11 cellular contexts compared by ENCODE assay signal in genomic region chr3:15207836-15208504, GRCh38. TPM values are rescaled to one million over a fixed set of nuclear protein-coding genes. Genes with fewer than 3 reads are reported as not detected.
DNase-seq lines count a peak whose midpoint lies in the region; ATAC-seq and TF ChIP-seq lines count a peak whose summit lies in the region.
"Had no signal": no experiment of that assay in that cellular context is flagged by ENCODE, and none has a peak within 500 bp of the region (broad histone marks: within the 10 kb centered on the region; RNA-seq: fewer than 3 reads in every experiment).

No MANE protein-coding gene starts in this region.

- no peak for TF ChIP-seq RAD21 in SK-N-SH (IDR thresholded peaks at IDR 0.05; ENCODE audit: low read length)

- H3F3A ChIP-seq in SK-N-SH (replicated peaks; ENCODE audit: insufficient read depth): no peaks in the 10 kb centered on the region

- H2AK5ac ChIP-seq in neuronal stem cell (ENCODE audit: low read depth, low read length): no peak overlapping the region

- no peaks in the 10 kb centered on the region for H3K27me3 Mint-ChIP-seq in activated CD8-positive, alpha-beta T cell treated with anti-CD3 and anti-CD28 coated beads for 36 hours
- no peaks in the 10 kb centered on the region for H3K27me3 Mint-ChIP-seq in stimulated activated naive CD8-positive, alpha-beta T cell treated with anti-CD3 and anti-CD28 coated beads, Interleukin-15, amount 100 ng/mL, for 72 hours

- H3K27ac ChIP-seq in SK-N-SH (ENCODE audit: low read depth in 2 of 2, low read length in 1 of 2): no peak overlapping the region
- H3K27ac ChIP-seq in right cardiac atrium (ENCODE audit: low read length): peak overlapping the region; percentile 31
- H3K27ac ChIP-seq in neuronal stem cell (replicated peaks; ENCODE audit: low read length): no peak overlapping the region

- peaks cover 37% of the 10 kb centered on the region for H4K20me1 ChIP-seq in SK-N-SH (ENCODE audit: insufficient read depth)

- TF ChIP-seq CTCF in SK-N-SH (IDR thresholded peaks at IDR 0.05): no peak
- TF ChIP-seq CTCF in activated CD8-positive, alpha-beta T cell treated with anti-CD3 and anti-CD28 coated beads for 36 hours (IDR thresholded peaks at IDR 0.05): no peak

- peaks cover 28 to 38% of the 10 kb centered on the region in 2 experiments for H3K36me3 ChIP-seq in SK-N-SH (replicated peaks in 1 of 2; ENCODE audit: control insufficient read depth in 1 of 2, insufficient read depth in 2 of 2, low read length in 1 of 2)
- H3K36me3 ChIP-seq in neuronal stem cell (replicated peaks in 1 of 2; ENCODE audit: control insufficient read depth in 2 of 2, insufficient read depth in 2 of 2, low read length in 2 of 2): peaks cover 2 to 47% of the 10 kb centered on the region in 2 donors

- no peaks in the 10 kb centered on the region for H3K9me3 Mint-ChIP-seq in activated CD8-positive, alpha-beta T cell treated with anti-CD3 and anti-CD28 coated beads for 36 hours
- no peaks in the 10 kb centered on the region for H3K9me3 Mint-ChIP-seq in stimulated activated naive CD8-positive, alpha-beta T cell treated with anti-CD3 and anti-CD28 coated beads, Interleukin-15, amount 100 ng/mL, for 72 hours

- no peak overlapping the region for H3K18ac ChIP-seq in neuronal stem cell (ENCODE audit: low read length)

- H3K36me3 Mint-ChIP-seq in activated CD8-positive, alpha-beta T cell treated with anti-CD3 and anti-CD28 coated beads for 36 hours (ENCODE audit: low read depth): peaks cover 8% of the 10 kb centered on the region

- H3K9me2 ChIP-seq in SK-N-SH: no peaks in the 10 kb centered on the region

- intact Hi-C loops in activated CD8-positive, alpha-beta T cell treated with anti-CD3 and anti-CD28 coated beads for 36 hours (cut with micrococcal nuclease): loop anchor here (10.0 kb wide), 1 partner anchor 103 kb away; no protein-coding TSS in a partner anchor
- intact Hi-C loops in right cardiac atrium (cut with DNase I): loop anchor here in 3 of 4 donors (10.0 kb wide), 4 partner anchors 177 to 347 kb away; no protein-coding TSS in a partner anchor

- CTCF ChIA-PET in SK-N-SH (lab: Yijun Ruan, JAX): interaction anchor here (0.9 to 6.2 kb wide), 4 partner anchors 26 to 197 kb away, joined by 4 to 42 read pairs (median 4); no protein-coding TSS in a partner anchor
- CTCF ChIA-PET in activated CD8-positive, alpha-beta T cell treated with anti-CD3 and anti-CD28 coated beads for 36 hours (lab: Charles Lee): interaction anchor here (0.9 to 12.9 kb wide), 7 partner anchors 60 to 223 kb away, joined by 3 to 125 read pairs (median 3); no protein-coding TSS in a partner anchor

- no peak for TF ChIP-seq EP300 in SK-N-SH (IDR thresholded peaks at IDR 0.05; ENCODE audit: borderline replicate concordance in 1 of 2, low read depth in 1 of 2, low read length in 1 of 2)

- no peak for DNase-seq in SK-N-SH
- no peak for DNase-seq in activated CD8-positive, alpha-beta T cell treated with anti-CD3 and anti-CD28 coated beads for 36 hours
- no peak for DNase-seq in right cardiac atrium
- no peak for DNase-seq in stimulated activated naive CD8-positive, alpha-beta T cell treated with anti-CD3 and anti-CD28 coated beads, Interleukin-15, amount 100 ng/mL, for 72 hours
- DNase-seq in neuronal stem cell (ENCODE audit: low spot score): no peak
- DNase-seq in NCI-H1694 (lab: John Stamatoyannopoulos, UW): no peak
- DNase-seq: kidney glomerular epithelial cell; NCI-H1092; stimulated activated naive CD4-positive, alpha-beta T cell had no signal

- H2BK120ac ChIP-seq in neuronal stem cell (ENCODE audit: low read depth, low read length): no peak overlapping the region

- peaks cover 0 to 13% of the 10 kb centered on the region in 2 experiments; a peak in 3 of 4 replicates for H3K4me1 ChIP-seq in SK-N-SH (ENCODE audit: control insufficient read depth in 1 of 2, insufficient read depth in 2 of 2, low read depth in 1 of 2, low read length in 1 of 2)
- H3K4me1 ChIP-seq in right cardiac atrium (ENCODE audit: control insufficient read depth, insufficient read depth, low read length): no peaks in the 10 kb centered on the region
- peaks cover 0 to 7% of the 10 kb centered on the region in 2 donors for H3K4me1 ChIP-seq in neuronal stem cell (ENCODE audit: control insufficient read depth in 2 of 2, insufficient read depth in 1 of 2, low read depth in 1 of 2, low read length in 2 of 2)

- peak overlapping the region; percentile 88 for H3K4me2 ChIP-seq in SK-N-SH
- no peak overlapping the region for H3K4me2 ChIP-seq in neuronal stem cell (ENCODE audit: insufficient read depth, low read length, poor library complexity, severe bottlenecking)

- peak overlapping the region; percentile 89 for H3K9ac ChIP-seq in SK-N-SH
- no peak overlapping the region for H3K9ac ChIP-seq in neuronal stem cell (ENCODE audit: low read depth, low read length, poor library complexity)

- H3K4me3 Mint-ChIP-seq in activated CD8-positive, alpha-beta T cell treated with anti-CD3 and anti-CD28 coated beads for 36 hours: peak overlapping the region; percentile 78
- H3K4me3 Mint-ChIP-seq in stimulated activated naive CD8-positive, alpha-beta T cell treated with anti-CD3 and anti-CD28 coated beads, Interleukin-15, amount 100 ng/mL, for 72 hours: peak overlapping the region; percentile 54 to 86

- H2BK15ac ChIP-seq in neuronal stem cell (ENCODE audit: low read length): no peak overlapping the region

- ATAC-seq in SK-N-SH treated with all-trans-retinoic acid at 6 μM for 48 hours (no peak), right cardiac atrium (no peak), GM19463 (IDR thresholded peaks at IDR 0.05; ENCODE audit: unreplicated experiment) (no peak)
- no peak for ATAC-seq in activated CD8-positive, alpha-beta T cell treated with anti-CD3 and anti-CD28 coated beads for 36 hours
- ATAC-seq in stimulated activated naive CD8-positive, alpha-beta T cell treated with anti-CD3 and anti-CD28 coated beads, Interleukin-15, amount 100 ng/mL, for 72 hours: no peak

- peaks cover 3% of the 10 kb centered on the region for H3K79me1 ChIP-seq in neuronal stem cell (ENCODE audit: low read depth, low read length)

- H2AFZ ChIP-seq in SK-N-SH (ENCODE audit: low read depth): no peak overlapping the region
- H2AFZ ChIP-seq in neuronal stem cell (ENCODE audit: low read length): no peak overlapping the region

- H2BK5ac ChIP-seq in neuronal stem cell (ENCODE audit: low read length): no peak overlapping the region

- no peak overlapping the region for H4K8ac ChIP-seq in neuronal stem cell (ENCODE audit: low read depth, low read length)

- no peaks in the 10 kb centered on the region for H3K9me3 ChIP-seq in SK-N-SH
- H3K9me3 ChIP-seq in right cardiac atrium (ENCODE audit: control insufficient read depth, low read length): no peaks in the 10 kb centered on the region
- no peaks in the 10 kb centered on the region for H3K9me3 ChIP-seq in neuronal stem cell (replicated peaks in 1 of 2; ENCODE audit: control insufficient read depth in 2 of 2, insufficient read depth in 1 of 2, low read depth in 1 of 2, low read length in 2 of 2)

- peaks cover 24% of the 10 kb centered on the region for H3K4me1 Mint-ChIP-seq in activated CD8-positive, alpha-beta T cell treated with anti-CD3 and anti-CD28 coated beads for 36 hours (ENCODE audit: low read depth)
- H3K4me1 Mint-ChIP-seq in stimulated activated naive CD8-positive, alpha-beta T cell treated with anti-CD3 and anti-CD28 coated beads, Interleukin-15, amount 100 ng/mL, for 72 hours: peaks cover 24% of the 10 kb centered on the region

- no peak overlapping the region for H3K4ac ChIP-seq in neuronal stem cell (ENCODE audit: low read length)

- H3K23ac ChIP-seq in neuronal stem cell (ENCODE audit: low read depth, low read length, poor library complexity): no peak overlapping the region

- H2BK12ac ChIP-seq in neuronal stem cell (ENCODE audit: low read length): no peak overlapping the region

- peak overlapping the region; percentile 37 for H3K27ac Mint-ChIP-seq in activated CD8-positive, alpha-beta T cell treated with anti-CD3 and anti-CD28 coated beads for 36 hours
- peak overlapping the region in 1 of 2 donors; percentile 5 for H3K27ac Mint-ChIP-seq in stimulated activated naive CD8-positive, alpha-beta T cell treated with anti-CD3 and anti-CD28 coated beads, Interleukin-15, amount 100 ng/mL, for 72 hours

- no peak overlapping the region for H3K14ac ChIP-seq in neuronal stem cell (ENCODE audit: low read length)

- POLR2A ChIA-PET in SK-N-SH (lab: Yijun Ruan, JAX): interaction anchor here (0.6 to 0.9 kb wide), 2 partner anchors 14 to 213 kb away, joined by 3 to 7 read pairs; no protein-coding TSS in a partner anchor
- POLR2A ChIA-PET in activated CD8-positive, alpha-beta T cell treated with anti-CD3 and anti-CD28 coated beads for 36 hours (lab: Charles Lee): interaction anchor here (0.6 to 2.5 kb wide), 6 partner anchors 16 to 656 kb away, joined by 3 to 13 read pairs (median 4); partner anchors contain the start of genes MRPS25 and RBSN

- H3K79me2 ChIP-seq in SK-N-SH (ENCODE audit: insufficient read depth): peaks cover 62% of the 10 kb centered on the region

- H3K27me3 ChIP-seq in SK-N-SH (ENCODE audit: insufficient read depth) (no peaks in the 10 kb centered on the region), right cardiac atrium (ENCODE audit: control insufficient read depth, insufficient read depth) (no peaks in the 10 kb centered on the region), neuronal stem cell (ENCODE audit: control insufficient read depth in 3 of 3, insufficient read depth in 3 of 3, low read depth in 1 of 3, low read length in 3 of 3) (no peaks in the 10 kb centered on the region)

- 88% methylated on average over 5 of the region's 5 CpGs for WGBS in SK-N-SH (ENCODE audit: low lambda C conversion rate)
- 69% methylated on average over 5 of the region's 5 CpGs for WGBS in right cardiac atrium
- no CpG with 5 or more reads among the region's 5 CpGs for WGBS in neuronal stem cell (ENCODE audit: extremely low coverage in 2 of 2, insufficient read length in 2 of 2, insufficient replicate concordance in 1 of 2), 2 donors

- H4K91ac ChIP-seq in neuronal stem cell (ENCODE audit: low read depth, low read length, poor library complexity): no peak overlapping the region

- peak overlapping the region; percentile 87 to 92; a peak in 3 of 4 replicates for H3K4me3 ChIP-seq in SK-N-SH (ENCODE audit: low read depth in 2 of 2, low read length in 1 of 2)
- H3K4me3 ChIP-seq in right cardiac atrium (ENCODE audit: low read length): peak overlapping the region; percentile 88
- H3K4me3 ChIP-seq in neuronal stem cell (ENCODE audit: low read length in 2 of 2): peak overlapping the region in 1 of 2 donors; percentile 88

TF ChIP-seq in SK-N-SH treated with all-trans-retinoic acid at 6 μM for 48 hours, 23 proteins besides CTCF, POLR2A, EP300 and RAD21 (continues in another document):
- TF ChIP-seq ISL1 (CRISPR knock-in tag; IDR thresholded peaks at IDR 0.05): no peak

RNA-seq across cellular contexts. Expression of gene CAPN7, which starts 1.9 kb away (rescaled TPM):
- polyA plus RNA-seq in SK-N-SH (2012; rRNA removed) (7.3 and 11.1 TPM in 2 replicates), right cardiac atrium (13.2 TPM)
- 8.7 and 13.0 TPM in 2 replicates for polyA plus RNA-seq in SK-N-SH (2012; cell fraction: cytosol; rRNA removed)
- polyA plus RNA-seq in SK-N-SH (2012; cell fraction: nucleus; rRNA removed): 21.6 and 21.9 TPM in 2 replicates
- total RNA-seq in activated CD8-positive, alpha-beta T cell treated with anti-CD3 and anti-CD28 coated beads for 36 hours: 10 to 100 TPM; 22.2 to 27.5 TPM
- 10 to 100 TPM; 28.5 to 33.7 (median 30.9) TPM for total RNA-seq in right cardiac atrium
- polyA plus RNA-seq in neuronal stem cell (2013, experiment 1 of 2): 19.2 TPM
- 19.6 TPM for polyA plus RNA-seq in neuronal stem cell (2013, experiment 2 of 2)
